6 cellular contexts compared by ENCODE assay signal in the genomic region with DNA sequence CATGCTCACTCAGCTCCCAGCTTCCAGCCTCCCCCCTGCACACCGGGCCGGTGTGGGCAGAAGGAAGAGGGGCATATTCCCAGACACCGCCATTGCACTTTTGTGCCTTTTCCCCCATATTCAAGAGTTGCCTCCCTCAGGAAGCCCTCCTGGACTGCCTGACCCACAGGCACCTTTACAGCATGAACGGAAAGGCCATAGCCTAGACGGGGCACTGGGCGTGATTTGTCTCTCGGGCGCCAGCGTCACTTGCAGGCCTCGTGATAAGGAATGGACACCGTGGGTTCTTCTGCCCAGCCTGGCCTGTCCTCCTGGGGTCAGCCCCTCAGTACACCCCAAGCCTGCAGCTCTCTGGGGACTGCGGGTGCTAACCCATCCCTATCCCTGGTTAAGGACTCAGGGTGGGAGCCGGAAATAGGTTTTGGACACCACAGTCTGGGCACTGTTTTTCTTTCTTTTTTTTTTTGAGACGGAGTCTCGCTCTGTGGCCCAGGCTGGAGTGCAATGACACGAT. TPM values are rescaled to one million over a fixed set of nuclear protein-coding genes. Genes with fewer than 3 reads are reported as not detected.
DNase-seq lines count a peak whose midpoint lies in the region; ATAC-seq, FAIRE-seq and TF ChIP-seq lines count a peak whose summit lies in the region.

No MANE protein-coding gene starts in this region.

- DNase-seq in HFFc6 (no peak), osteocyte (ENCODE audit: extremely low spot score, unreplicated experiment) (no peak), dedifferentiated amniotic fluid mesenchymal stem cell (ENCODE audit: extremely low spot score) (no peak), urothelium cell line (ENCODE audit: low spot score) (no peak)
- no peak for DNase-seq in central memory CD8-positive, alpha-beta T cell (ENCODE audit: low spot score in 2 of 2)

- H3K4me3 Mint-ChIP-seq in HFFc6 (peak overlapping the region; percentile 93), osteocyte (ENCODE audit: unreplicated experiment) (peak overlapping the region; percentile 93)
- peak overlapping the region; percentile 97 for H3K4me3 Mint-ChIP-seq in central memory CD8-positive, alpha-beta T cell

- FAIRE-seq in urothelium cell line (lab: Jason Lieb, UNC) = no peak

- no peak for ATAC-seq in central memory CD8-positive, alpha-beta T cell (replicated peaks; ENCODE audit: extremely low read depth, poor library complexity, severe bottlenecking)
- ATAC-seq in HG02642 (IDR thresholded peaks at IDR 0.05; ENCODE audit: poor library complexity, unreplicated experiment) = no peak

- H3K4me1 Mint-ChIP-seq in HFFc6 (ENCODE audit: low read depth) (peaks cover 25% of the 10 kb centered on the region), osteocyte (ENCODE audit: unreplicated experiment) (peaks cover 27% of the 10 kb centered on the region)
- H3K4me1 Mint-ChIP-seq in central memory CD8-positive, alpha-beta T cell = peaks cover 43% of the 10 kb centered on the region

- peaks cover 9% of the 10 kb centered on the region for H3K36me3 Mint-ChIP-seq in HFFc6 (ENCODE audit: low read depth)
- H3K36me3 Mint-ChIP-seq in central memory CD8-positive, alpha-beta T cell (ENCODE audit: insufficient read depth) = peaks cover 25% of the 10 kb centered on the region
- peaks cover 3% of the 10 kb centered on the region for H3K36me3 Mint-ChIP-seq in osteocyte (ENCODE audit: unreplicated experiment)

- H3K27me3 Mint-ChIP-seq in HFFc6 (ENCODE audit: insufficient read depth) (peaks cover 7% of the 10 kb centered on the region), osteocyte (ENCODE audit: unreplicated experiment) (no peaks in the 10 kb centered on the region)
- no peaks in the 10 kb centered on the region for H3K27me3 Mint-ChIP-seq in central memory CD8-positive, alpha-beta T cell

- TF ChIP-seq CTCF in HFFc6 (IDR thresholded peaks at IDR 0.05) (peak; percentile 29; the same call in 1 of the 2 replicates), osteocyte (IDR thresholded peaks at IDR 0.05) (no peak)

- H3K27ac Mint-ChIP-seq in HFFc6 = peak overlapping the region; percentile 98
- H3K27ac Mint-ChIP-seq in central memory CD8-positive, alpha-beta T cell (ENCODE audit: low read depth) = peak overlapping the region; percentile 95
- H3K27ac Mint-ChIP-seq in osteocyte (ENCODE audit: unreplicated experiment) = peak overlapping the region; percentile 100

- no peaks in the 10 kb centered on the region for H3K9me3 Mint-ChIP-seq in HFFc6
- H3K9me3 Mint-ChIP-seq in central memory CD8-positive, alpha-beta T cell = no peaks in the 10 kb centered on the region
- H3K9me3 Mint-ChIP-seq in osteocyte (ENCODE audit: unreplicated experiment) = no peaks in the 10 kb centered on the region

RNA-seq across cellular contexts. Expression of gene UQCR11, which starts 0.9 kb away (rescaled TPM):
- total RNA-seq in HFFc6 (2021; fragmentation: NEBNext Ultra II Directional; extraction: Animal tissue kit (Norgen Biotek cat#: 25700)) = 100 to 1,000 TPM; 178 to 319 (median 252) TPM
- total RNA-seq in osteocyte = 203 and 206 TPM in 2 replicates

RNA-seq across cellular contexts. Expression of gene MBD3, which starts 13.5 kb away (rescaled TPM):
- total RNA-seq in HFFc6 (2021; fragmentation: NEBNext Ultra II Directional; extraction: Animal tissue kit (Norgen Biotek cat#: 25700)) = 100 to 1,000 TPM in 1 of 6 experiments, 10 to 100 TPM in 5; 75.6 to 104 (median 85.7) TPM
- 96.3 and 101 TPM in 2 replicates for total RNA-seq in osteocyte

RNA-seq across cellular contexts. Expression of gene MEX3D, which starts 38.1 kb away (rescaled TPM):
- total RNA-seq in HFFc6 (2021; fragmentation: NEBNext Ultra II Directional; extraction: Animal tissue kit (Norgen Biotek cat#: 25700)) = 10 to 100 TPM; 28.6 to 36.7 (median 31.4) TPM
- 65.5 and 67.5 TPM in 2 replicates for total RNA-seq in osteocyte

RNA-seq across cellular contexts. Expression of gene TCF3, which starts 46.2 kb away (rescaled TPM):
- total RNA-seq in HFFc6 (2021; fragmentation: NEBNext Ultra II Directional; extraction: Animal tissue kit (Norgen Biotek cat#: 25700)) = 100 to 1,000 TPM in 1 of 6 experiments, 10 to 100 TPM in 5; 74.9 to 102 (median 82.0) TPM
- total RNA-seq in osteocyte = 180 and 189 TPM in 2 replicates
